ENCODE assay signal across 14 cellular contexts in genomic region chr16:81994485-81994884, GRCh38. TPM values are rescaled to one million over a fixed set of nuclear protein-coding genes. Genes with fewer than 3 reads are reported as not detected.
A peak's percentile ranks its signal among the peaks of the same experiment; 100 is the strongest.
DNase-seq lines count a peak whose midpoint lies in the region; ATAC-seq, FAIRE-seq and TF ChIP-seq lines count a peak whose summit lies in the region.
"Had no signal": no experiment of that assay in that cellular context is flagged by ENCODE, and none has a peak within 500 bp of the region (broad histone marks: within the 10 kb centered on the region; RNA-seq: fewer than 3 reads in every experiment).

No MANE protein-coding gene starts in this region.

- ATAC-seq in HG02938 (IDR thresholded peaks at IDR 0.05; ENCODE audit: unreplicated experiment) (no peak), GM18907 (IDR thresholded peaks at IDR 0.05; ENCODE audit: unreplicated experiment) (no peak)
- ATAC-seq: naive thymus-derived CD8-positive, alpha-beta T cell had no signal

- H3K4me1 ChIP-seq in GM23248 (ENCODE audit: insufficient read depth) (peaks cover 17% of the 10 kb centered on the region), tibial artery (peaks cover 0 to 17% (median 12%) of the 10 kb centered on the region in 4 donors)
- H3K4me1 ChIP-seq: right lobe of liver, testis had no signal

- no peaks in the 10 kb centered on the region for H3K9me2 ChIP-seq in GM23248 (ENCODE audit: insufficient read depth)

- TF ChIP-seq CTCF in D721Med (IDR thresholded peaks at IDR 0.05; ENCODE audit: insufficient read depth, missing control alignments) = peak; percentile 9
- TF ChIP-seq CTCF in tibial artery (IDR thresholded peaks at IDR 0.05) = no peak

- no peaks in the 10 kb centered on the region for H4K20me1 ChIP-seq in GM23248 (ENCODE audit: insufficient read depth)

- no peaks in the 10 kb centered on the region for H3K36me3 ChIP-seq in GM23248 (ENCODE audit: low read depth)
- peaks cover 0 to 9% (median 0%) of the 10 kb centered on the region in 3 donors for H3K36me3 ChIP-seq in tibial artery

- DNase-seq in D721Med (ENCODE audit: insufficient read length, low spot score) = no peak
- peak; percentile 7 for DNase-seq in GM23248
- DNase-seq in RPMI8226 = peak; percentile 9
- peak; percentile 34 for DNase-seq in iPS-NIHi11 (ENCODE audit: low spot score)
- DNase-seq in tibial artery = no peak
- DNase-seq in dedifferentiated amniotic fluid mesenchymal stem cell (ENCODE audit: extremely low spot score) = no peak
- DNase-seq: activated naive CD4-positive, alpha-beta T cell treated with Interleukin-2 at 50 U/mL for 16 hours; kidney; naive thymus-derived CD8-positive, alpha-beta T cell; NCI-H1436; right lobe of liver; testis had no signal

- H3K4me2 ChIP-seq in GM23248 (ENCODE audit: unreplicated experiment) = no peak overlapping the region

- no peaks in the 10 kb centered on the region for H3K27me3 ChIP-seq in GM23248 (replicated peaks; ENCODE audit: insufficient read depth)
- H3K27me3 ChIP-seq in tibial artery = no peaks in the 10 kb centered on the region
- H3K27me3 ChIP-seq: right lobe of liver, testis had no signal

- H3K27ac ChIP-seq in GM23248 (no peak overlapping the region), tibial artery (no peak overlapping the region)
- H3K27ac ChIP-seq: right lobe of liver, testis had no signal

- no peak overlapping the region for H2AFZ ChIP-seq in GM23248

- H3K4me3 ChIP-seq in GM23248 (no peak overlapping the region), tibial artery (no peak overlapping the region)
- H3K4me3 ChIP-seq: right lobe of liver, testis had no signal

- FAIRE-seq in D721Med (lab: Jason Lieb, UNC) = no peak
- FAIRE-seq: kidney had no signal

- no peak overlapping the region for H3K9ac ChIP-seq in GM23248

- intact Hi-C loops in tibial artery (cut with DNase I; ENCODE audit: low total_unique reads) = no loop called here

- H3K79me2 ChIP-seq in GM23248 (ENCODE audit: insufficient read depth) = no peaks in the 10 kb centered on the region

- H3K9me3 ChIP-seq in GM23248 (ENCODE audit: low read depth) (no peaks in the 10 kb centered on the region), tibial artery (no peaks in the 10 kb centered on the region)
- H3K9me3 ChIP-seq: right lobe of liver, testis had no signal

- 77 to 82% methylated on average over 5 of the region's 5 CpGs for WGBS in GM23248 (ENCODE audit: low coverage in 1 of 2, low lambda C conversion rate in 2 of 2, missing lambda C conversion rate in 2 of 2), 2 experiments

- H3F3A ChIP-seq in GM23248 (ENCODE audit: insufficient read depth) = peaks cover 15% of the 10 kb centered on the region

- in situ Hi-C loops in GM23248 (cut with MboI) = no loop called here

RNA-seq across cellular contexts. Expression of gene SDR42E1, which starts 16.8 kb away (rescaled TPM):
- not detected in 2 replicates for total RNA-seq in GM23248 (2014; rRNA removed; shearing (Covaris generic))
- polyA plus RNA-seq in GM23248 (2016; fragmentation: Nextera tagmentation; extraction: Ambion mirVana) = not detected in 2 replicates

RNA-seq across cellular contexts. Expression of gene HSD17B2, which starts 40.6 kb away (rescaled TPM):
- not detected in 2 replicates for total RNA-seq in GM23248 (2014; rRNA removed; shearing (Covaris generic))
- polyA plus RNA-seq in GM23248 (2016; fragmentation: Nextera tagmentation; extraction: Ambion mirVana) = 0.39 TPM in 1 of 2 replicates, not detected in the other
- total RNA-seq: naive thymus-derived CD8-positive, alpha-beta T cell had no signal

Comparison
In these comparisons a context has a peak if more than half of its experiments do, and no peak if none do; other contexts are left out.
1. DNase-seq: peak in GM23248 (single experiment), RPMI8226 (single experiment) and iPS-NIHi11 (single experiment); none in D721Med (single experiment), tibial artery (0 of 2) and dedifferentiated amniotic fluid mesenchymal stem cell (single experiment).